ENCODE assay signal across 25 cellular contexts in the genomic region with DNA sequence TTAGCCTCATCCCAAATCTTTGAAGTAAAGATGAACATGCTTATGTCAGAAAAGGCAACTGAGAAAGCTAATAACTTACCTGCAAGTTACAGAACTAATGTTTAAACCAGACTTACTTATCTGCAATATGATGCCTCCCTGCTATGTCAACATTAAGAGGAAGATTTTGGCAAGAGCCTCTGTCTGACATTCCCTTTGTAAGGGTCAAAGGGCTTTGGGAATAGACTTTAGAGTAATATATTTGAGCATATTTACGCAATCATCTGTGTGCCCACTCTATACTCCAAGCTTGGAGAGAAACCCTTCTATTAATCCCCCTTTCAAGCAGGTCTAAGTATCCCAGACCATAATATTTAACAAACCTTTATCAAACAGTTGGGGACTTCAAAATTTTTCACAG.
DNase-seq lines count a peak whose midpoint lies in the region; ATAC-seq, FAIRE-seq and TF ChIP-seq lines count a peak whose summit lies in the region.
"Had no signal": no experiment of that assay in that cellular context is flagged by ENCODE, and none has a peak within 500 bp of the region (broad histone marks: within the 10 kb centered on the region; RNA-seq: fewer than 3 reads in every experiment).

No MANE protein-coding gene starts in this region.

- H3K27ac Mint-ChIP-seq in neural progenitor cell = peak overlapping the region; percentile 30
- H3K27ac Mint-ChIP-seq: B cell; CD4-positive, alpha-beta T cell; CD8-positive, alpha-beta T cell had no signal

- POLR2A ChIA-PET in HepG2 (lab: Yijun Ruan, JAX) = no interaction called here

- no peaks in the 10 kb centered on the region for H3K36me3 ChIP-seq in HepG2 (replicated peaks in 1 of 2; ENCODE audit: control insufficient read depth in 1 of 2, insufficient read depth in 2 of 2, low read length in 2 of 2)
- no peaks in the 10 kb centered on the region for H3K36me3 ChIP-seq in right lobe of liver
- no peaks in the 10 kb centered on the region for H3K36me3 ChIP-seq in neural progenitor cell
- no peaks in the 10 kb centered on the region for H3K36me3 ChIP-seq in lower lobe of right lung
- H3K36me3 ChIP-seq in GM23248 (ENCODE audit: low read depth) = no peaks in the 10 kb centered on the region
- H3K36me3 ChIP-seq in sigmoid colon = no peaks in the 10 kb centered on the region
- H3K36me3 ChIP-seq: BLaER1 treated with 17β-estradiol and CSF1 and Interleukin-3, amounts not matched to agents 10 nM and 100 nM had no signal

- CTCF ChIA-PET in HepG2 (lab: Yijun Ruan, JAX; ENCODE audit: low intra/inter-chr PET ratio, low total read pairs) = no interaction called here

- H3K79me2 ChIP-seq in HepG2 (ENCODE audit: insufficient read depth, low read length) (no peaks in the 10 kb centered on the region), neural progenitor cell (ENCODE audit: low read depth) (no peaks in the 10 kb centered on the region), GM23248 (ENCODE audit: insufficient read depth) (no peaks in the 10 kb centered on the region)

- H3K9me3 ChIP-seq in HepG2 (ENCODE audit: low read length) (no peaks in the 10 kb centered on the region), right lobe of liver (no peaks in the 10 kb centered on the region), neural progenitor cell (ENCODE audit: low read depth) (no peaks in the 10 kb centered on the region), lower lobe of right lung (no peaks in the 10 kb centered on the region), GM23248 (ENCODE audit: low read depth) (no peaks in the 10 kb centered on the region), sigmoid colon (no peaks in the 10 kb centered on the region)
- H3K9me3 ChIP-seq: BLaER1 treated with 17β-estradiol and CSF1 and Interleukin-3, amounts not matched to agents 10 nM and 100 nM; Caco-2 had no signal

- no peak overlapping the region for H2AFZ ChIP-seq in HepG2 (ENCODE audit: low read length)
- no peak overlapping the region for H2AFZ ChIP-seq in neural progenitor cell (replicated peaks)
- H2AFZ ChIP-seq in GM23248 = no peak overlapping the region

- H3K27ac ChIP-seq in HepG2 (ENCODE audit: extremely low read length, insufficient read depth, low read length) (no peak overlapping the region), right lobe of liver (peak overlapping the region; percentile 22 to 50 (median 34)), neural progenitor cell (no peak overlapping the region), lower lobe of right lung (no peak overlapping the region), GM23248 (no peak overlapping the region), sigmoid colon (no peak overlapping the region)
- H3K27ac ChIP-seq: BLaER1 treated with 17β-estradiol and CSF1 and Interleukin-3, amounts not matched to agents 10 nM and 100 nM; C4-2B had no signal

- ATAC-seq in left colon = peak; percentile 64
- ATAC-seq in HepG2 = peak; percentile 47; the same call in 2 of the 3 replicates
- peak; percentile 90 to 92 (median 90) for ATAC-seq in right lobe of liver
- ATAC-seq in lower lobe of right lung = no peak
- ATAC-seq: CD8-positive, alpha-beta T cell had no signal

- H3K9me3 Mint-ChIP-seq in neural progenitor cell = peaks cover 5% of the 10 kb centered on the region
- H3K9me3 Mint-ChIP-seq: CD4-positive, alpha-beta T cell; CD8-positive, alpha-beta T cell had no signal

- no peak for DNase-seq in left colon
- peak; percentile 64 for DNase-seq in HepG2 (ENCODE audit: low spot score)
- peak in 1 of 3 donors; percentile 47 for DNase-seq in right lobe of liver
- DNase-seq in neural progenitor cell (ENCODE audit: low spot score) = no peak
- no peak for DNase-seq in lower lobe of right lung
- no peak for DNase-seq in GM23248
- no peak for DNase-seq in sigmoid colon
- DNase-seq in NCI-H2081 treated with DMSO at 0.1 percent for 48 hours (lab: John Stamatoyannopoulos, UW) = no peak
- DNase-seq: 8988T; ACHN; AML-193; Caco-2; Calu3; CD4-positive, alpha-beta T cell; CD8-positive, alpha-beta T cell; DMS79 treated with DMSO at 0.1 percent for 48 hours; GF-D8 had no signal

- no TSS peak for BruUV-seq in HepG2 (replicated peaks; lab: Mats Ljungman, UMichigan)

- intact Hi-C loops in left colon (cut with DNase I, micrococcal nuclease) (no loop called here), HepG2 (cut with micrococcal nuclease; ENCODE audit: unreplicated experiment) (no loop called here), right lobe of liver (cut with DNase I) (no loop called here), lower lobe of right lung (cut with DNase I) (no loop called here), sigmoid colon (cut with DNase I) (no loop called here)

- H3K27me3 Mint-ChIP-seq in neural progenitor cell (ENCODE audit: insufficient read depth, low read depth) = peaks cover 5% of the 10 kb centered on the region

- no peak overlapping the region for H3K4me2 ChIP-seq in HepG2 (ENCODE audit: low read depth, low read length)
- no peak overlapping the region for H3K4me2 ChIP-seq in neural progenitor cell
- H3K4me2 ChIP-seq in GM23248 (ENCODE audit: unreplicated experiment) = no peak overlapping the region
- H3K4me2 ChIP-seq: BLaER1 treated with 17β-estradiol and CSF1 and Interleukin-3, amounts not matched to agents 10 nM and 100 nM had no signal

- H3K27me3 ChIP-seq in HepG2 (ENCODE audit: control insufficient read depth in 1 of 2, insufficient read depth in 2 of 2, low read length in 2 of 2) = 0 out of 5 replicates have a peak, but pooled peaks cover 0 to 10% of the 10 kb centered on the region in 2 experiments
- H3K27me3 ChIP-seq in right lobe of liver = no peaks in the 10 kb centered on the region
- no peaks in the 10 kb centered on the region for H3K27me3 ChIP-seq in neural progenitor cell
- no peaks in the 10 kb centered on the region for H3K27me3 ChIP-seq in lower lobe of right lung (ENCODE audit: low read depth)
- no peaks in the 10 kb centered on the region for H3K27me3 ChIP-seq in GM23248 (replicated peaks; ENCODE audit: insufficient read depth)
- H3K27me3 ChIP-seq in sigmoid colon = no peaks in the 10 kb centered on the region

- H4K20me1 ChIP-seq in HepG2 (ENCODE audit: insufficient read depth, low read length) = no peaks in the 10 kb centered on the region
- H4K20me1 ChIP-seq in neural progenitor cell (ENCODE audit: low read depth) = no peaks in the 10 kb centered on the region
- no peaks in the 10 kb centered on the region for H4K20me1 ChIP-seq in GM23248 (ENCODE audit: insufficient read depth)
- H4K20me1 ChIP-seq: BLaER1 treated with 17β-estradiol and CSF1 and Interleukin-3, amounts not matched to agents 10 nM and 100 nM had no signal

- peaks cover 41% of the 10 kb centered on the region for H3K4me1 Mint-ChIP-seq in neural progenitor cell

- WGBS in HepG2 (ENCODE audit: low lambda C conversion rate) = 0% methylated on average over 1 of the region's 1 CpG
- 44% methylated on average over 1 of the region's 1 CpG for WGBS in right lobe of liver (ENCODE audit: insufficient coverage, low coverage, low lambda C conversion rate, missing lambda C conversion rate)
- 20 to 23% methylated on average over 1 of the region's 1 CpG for WGBS in GM23248 (ENCODE audit: low coverage in 1 of 2, low lambda C conversion rate in 2 of 2, missing lambda C conversion rate in 2 of 2), 2 experiments
- 28 to 66% methylated on average over 1 of the region's 1 CpG for WGBS in sigmoid colon, 2 donors

- H3K9ac ChIP-seq in HepG2 (ENCODE audit: insufficient read depth, low read depth, low read length) = no peak overlapping the region
- H3K9ac ChIP-seq in neural progenitor cell = no peak overlapping the region
- no peak overlapping the region for H3K9ac ChIP-seq in GM23248
- H3K9ac ChIP-seq: BLaER1 treated with 17β-estradiol and CSF1 and Interleukin-3, amounts not matched to agents 10 nM and 100 nM had no signal

- no peak for TF ChIP-seq EP300 in HepG2 (IDR thresholded peaks at IDR 0.05; ENCODE audit: low read depth in 2 of 2, low read length in 2 of 2)
- no peak for TF ChIP-seq EP300 in HepG2 (CRISPR knock-in tag; IDR thresholded peaks at IDR 0.05; ENCODE audit: borderline replicate concordance)
- TF ChIP-seq EP300 in sigmoid colon (IDR thresholded peaks at IDR 0.05) = no peak

- FAIRE-seq in HepG2 (lab: Jason Lieb, UNC) = peak; percentile 48
- FAIRE-seq: A204.1, D721Med, G401.6, GM12891, GM19239 had no signal

- H3K4me1 ChIP-seq in HepG2 (ENCODE audit: insufficient read depth, low read length) (peaks cover 19% of the 10 kb centered on the region), right lobe of liver (peaks cover 0 to 44% (median 15%) of the 10 kb centered on the region in 4 donors), neural progenitor cell (peaks cover 33% of the 10 kb centered on the region), lower lobe of right lung (no peaks in the 10 kb centered on the region), GM23248 (ENCODE audit: insufficient read depth) (no peaks in the 10 kb centered on the region), sigmoid colon (no peaks in the 10 kb centered on the region)
- H3K4me1 ChIP-seq: Caco-2 had no signal

- H3K4me3 Mint-ChIP-seq in neural progenitor cell = no peak overlapping the region
- H3K4me3 Mint-ChIP-seq: B cell; CD4-positive, alpha-beta T cell; CD8-positive, alpha-beta T cell had no signal

- in situ Hi-C loops in HepG2 (cut with HindIII; ENCODE audit: extremely low pct_ligation_motif_present, low pct_unique_long_range_greater_than_20kb) (no loop called here), GM23248 (cut with MboI) (no loop called here)

- H3K4me3 ChIP-seq in HepG2 (replicated peaks in 1 of 3; ENCODE audit: insufficient read depth in 1 of 3, low read depth in 2 of 3, low read length in 3 of 3) = no peak overlapping the region
- H3K4me3 ChIP-seq in right lobe of liver = no peak overlapping the region
- H3K4me3 ChIP-seq in neural progenitor cell = no peak overlapping the region
- no peak overlapping the region for H3K4me3 ChIP-seq in lower lobe of right lung
- H3K4me3 ChIP-seq in GM23248 = no peak overlapping the region
- no peak overlapping the region for H3K4me3 ChIP-seq in sigmoid colon
- H3K4me3 ChIP-seq: BLaER1 treated with 17β-estradiol and CSF1 and Interleukin-3, amounts not matched to agents 10 nM and 100 nM had no signal

- no peaks in the 10 kb centered on the region for H3K36me3 Mint-ChIP-seq in neural progenitor cell
- H3K36me3 Mint-ChIP-seq: CD8-positive, alpha-beta T cell had no signal

- TF ChIP-seq POLR2A in HepG2 (IDR thresholded peaks at IDR 0.05; ENCODE audit: insufficient read depth in 1 of 2, low read depth in 2 of 2, low read length in 2 of 2) = no peak
- no peak for TF ChIP-seq POLR2A in right lobe of liver (IDR thresholded peaks at IDR 0.05)
- no peak for TF ChIP-seq POLR2A in sigmoid colon (IDR thresholded peaks at IDR 0.05)

- H3F3A ChIP-seq in neural progenitor cell (ENCODE audit: low read depth) (no peaks in the 10 kb centered on the region), GM23248 (ENCODE audit: insufficient read depth) (no peaks in the 10 kb centered on the region)

- TF ChIP-seq RAD21 in HepG2 (CRISPR knock-in tag; IDR thresholded peaks at IDR 0.05) = no peak

- TF ChIP-seq CTCF in HepG2 (CRISPR knock-in tag; IDR thresholded peaks at IDR 0.05) (no peak), right lobe of liver (IDR thresholded peaks at IDR 0.05) (no peak), neural progenitor cell (IDR thresholded peaks at IDR 0.05) (no peak), lower lobe of right lung (IDR thresholded peaks at IDR 0.05) (no peak), sigmoid colon (IDR thresholded peaks at IDR 0.05) (no peak)

- H3K9me2 ChIP-seq in GM23248 (ENCODE audit: insufficient read depth) = no peaks in the 10 kb centered on the region

Comparison
In these comparisons a context has a peak if more than half of its experiments do, and no peak if none do; other contexts are left out.
1. H3K27ac ChIP-seq: peak in right lobe of liver (3 of 3); none in HepG2 (single experiment), neural progenitor cell (single experiment), lower lobe of right lung (single experiment), GM23248 (single experiment) and sigmoid colon (0 of 4).
2. ATAC-seq: peak in left colon (single experiment), HepG2 (single experiment) and right lobe of liver (4 of 4); none in lower lobe of right lung (0 of 2).